2 cellular contexts compared by ENCODE assay signal in genomic region chr6:14819001-14819400, GRCh38.
TF ChIP-seq lines count a peak whose summit lies in the region.

No MANE protein-coding gene starts in this region.

TF ChIP-seq in IMR-90, 13 proteins besides CTCF, POLR2A, EP300 and RAD21:
- TF ChIP-seq MXI1 (IDR thresholded peaks at IDR 0.05; ENCODE audit: borderline replicate concordance, low read depth, low read length) (no peak), CEBPB (IDR thresholded peaks at IDR 0.05; ENCODE audit: low read depth, low read length) (no peak), RFX5 (IDR thresholded peaks at IDR 0.05; ENCODE audit: low read depth, low read length) (no peak), SMC3 (IDR thresholded peaks at IDR 0.05; ENCODE audit: low read depth, low read length) (no peak), BHLHE40 (IDR thresholded peaks at IDR 0.05; ENCODE audit: low read depth, low read length) (no peak), USF2 (IDR thresholded peaks at IDR 0.05; ENCODE audit: low read depth, low read length) (no peak), MAFK (IDR thresholded peaks at IDR 0.05; ENCODE audit: low read depth, low read length) (no peak), CHD1 (IDR thresholded peaks at IDR 0.05; ENCODE audit: low read depth, low read length) (no peak), RCOR1 (IDR thresholded peaks at IDR 0.05; ENCODE audit: insufficient replicate concordance, low read length) (no peak), FOS (IDR thresholded peaks at IDR 0.05; ENCODE audit: low read depth, low read length) (no peak), NFE2L2 (IDR thresholded peaks at IDR 0.05; ENCODE audit: low read depth, low read length) (no peak), ELK1 (IDR thresholded peaks at IDR 0.05; ENCODE audit: borderline replicate concordance, low read depth, low read length) (no peak), MAZ (IDR thresholded peaks at IDR 0.05; ENCODE audit: borderline replicate concordance, low read depth, low read length) (no peak)

TF ChIP-seq in H1, 55 proteins besides CTCF, POLR2A, EP300 and RAD21:
- TF ChIP-seq TBP (IDR thresholded peaks at IDR 0.05; ENCODE audit: low read depth, low read length): no peak
- TF ChIP-seq HDAC2 (IDR thresholded peaks at IDR 0.05; ENCODE audit: borderline replicate concordance in 1 of 2, low read depth in 2 of 2, low read length in 2 of 2): no peak
- TF ChIP-seq CHD1 (IDR thresholded peaks at IDR 0.05; ENCODE audit: low read depth, low read length): no peak
- no peak for TF ChIP-seq KDM5A (IDR thresholded peaks at IDR 0.05; ENCODE audit: low read length)
- TF ChIP-seq TEAD4 (IDR thresholded peaks at IDR 0.05; ENCODE audit: low read depth, low read length): no peak
- TF ChIP-seq CBX8 (IDR thresholded peaks at IDR 0.05; ENCODE audit: borderline replicate concordance, low read depth, low read length): no peak
- TF ChIP-seq ZNF274 (IDR thresholded peaks at IDR 0.05; ENCODE audit: borderline replicate concordance, extremely low read depth, low read length): no peak
- no peak for TF ChIP-seq RXRA (IDR thresholded peaks at IDR 0.05; ENCODE audit: insufficient read depth, low read depth, low read length)
- no peak for TF ChIP-seq HDAC6 (IDR thresholded peaks at IDR 0.05; ENCODE audit: low read depth, low read length)
- no peak for TF ChIP-seq SUZ12 (IDR thresholded peaks at IDR 0.05; ENCODE audit: low read length)
- TF ChIP-seq CBX5 (IDR thresholded peaks at IDR 0.05; ENCODE audit: low read depth, low read length): no peak
- no peak for TF ChIP-seq JUN (IDR thresholded peaks at IDR 0.05; ENCODE audit: low read depth, low read length)
- TF ChIP-seq RNF2 (IDR thresholded peaks at IDR 0.05; ENCODE audit: borderline replicate concordance, low read depth, low read length, missing control alignments, poor library complexity, severe bottlenecking): no peak
